ENCODE assay signal across 22 cellular contexts in the genomic region with DNA sequence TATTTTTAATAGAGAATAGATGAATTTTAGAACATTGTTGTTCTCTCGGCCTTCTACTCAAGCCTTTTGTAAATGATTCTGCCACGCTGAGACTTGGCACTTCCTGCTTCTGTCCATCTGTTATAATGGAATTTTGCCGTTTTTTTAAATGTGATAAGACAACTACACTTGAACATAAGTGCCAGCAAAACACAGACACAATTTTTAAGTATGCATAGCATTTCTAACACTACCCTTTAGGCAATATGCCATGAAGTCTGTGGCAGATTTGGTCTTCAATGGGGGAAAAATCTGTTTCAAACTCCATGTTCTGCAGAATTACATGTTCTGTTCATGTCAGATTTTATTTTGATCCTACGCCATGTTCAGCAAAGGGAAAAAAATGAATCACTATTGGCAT.
DNase-seq lines count a peak whose midpoint lies in the region; ATAC-seq, FAIRE-seq and TF ChIP-seq lines count a peak whose summit lies in the region.
"Had no signal": no experiment of that assay in that cellular context is flagged by ENCODE, and none has a peak within 500 bp of the region (broad histone marks: within the 10 kb centered on the region; RNA-seq: fewer than 3 reads in every experiment).

No MANE protein-coding gene starts in this region.

- no peaks in the 10 kb centered on the region for H3F3A ChIP-seq in SU-DHL-6 (ENCODE audit: insufficient read depth)

- no peak overlapping the region for H3K4me2 ChIP-seq in SU-DHL-6 (ENCODE audit: low read depth, low read length, poor library complexity, severe bottlenecking)
- H3K4me2 ChIP-seq: BLaER1, GM23338 had no signal

- in situ Hi-C loops in G401 (cut with HindIII; ENCODE audit: low sequenced_read_pairs) = no loop called here

- peaks cover 29% of the 10 kb centered on the region for H3K4me1 Mint-ChIP-seq in mesothelial cell of epicardium
- H3K4me1 Mint-ChIP-seq: B cell; CD4-positive, CD25-positive, alpha-beta regulatory T cell; GM23338; H9 had no signal

- H4K20me1 ChIP-seq in SU-DHL-6 (ENCODE audit: low read depth, low read length) = no peaks in the 10 kb centered on the region
- H4K20me1 ChIP-seq: BLaER1 had no signal

- H3K9me3 ChIP-seq in SU-DHL-6 (ENCODE audit: insufficient read depth, low read length) = no peaks in the 10 kb centered on the region
- H3K9me3 ChIP-seq: BLaER1, Caco-2 had no signal

- no peak overlapping the region for H3K4me3 Mint-ChIP-seq in mesothelial cell of epicardium
- H3K4me3 Mint-ChIP-seq: B cell; CD4-positive, CD25-positive, alpha-beta regulatory T cell; CD8-positive, alpha-beta T cell; GM23338; H9 had no signal

- H3K9ac ChIP-seq in SU-DHL-6 (ENCODE audit: low read length) = no peak overlapping the region
- H3K9ac ChIP-seq: BLaER1 had no signal

- peak overlapping the region; percentile 64 for H2AFZ ChIP-seq in SU-DHL-6 (ENCODE audit: low read depth, low read length, severe bottlenecking)
- H2AFZ ChIP-seq: GM23338 had no signal

- H3K27ac Mint-ChIP-seq in mesothelial cell of epicardium = no peak overlapping the region
- H3K27ac Mint-ChIP-seq: B cell; CD4-positive, CD25-positive, alpha-beta regulatory T cell; CD8-positive, alpha-beta T cell; GM23338; H9 had no signal

- TF ChIP-seq CTCF in SU-DHL-6 (IDR thresholded peaks at IDR 0.05; ENCODE audit: insufficient read depth, low read length, poor library complexity, severe bottlenecking) (no peak), mesothelial cell of epicardium (IDR thresholded peaks at IDR 0.05; ENCODE audit: unreplicated experiment) (no peak)

- no peaks in the 10 kb centered on the region for H3K79me2 ChIP-seq in SU-DHL-6 (ENCODE audit: insufficient read depth, low read length)

- no peak overlapping the region for H3K27ac ChIP-seq in SU-DHL-6 (ENCODE audit: low read depth, low read length)
- H3K27ac ChIP-seq: BLaER1, C4-2B had no signal

- no peaks in the 10 kb centered on the region for H3K27me3 Mint-ChIP-seq in mesothelial cell of epicardium (ENCODE audit: low read depth)
- H3K27me3 Mint-ChIP-seq: B cell; CD4-positive, CD25-positive, alpha-beta regulatory T cell had no signal

- DNase-seq in G401 (ENCODE audit: low spot score) (peak; percentile 94), cerebellum (ENCODE audit: low spot score) (peak; percentile 34), superior temporal gyrus (ENCODE audit: extremely low spot score) (peak; percentile 48), HTR-8/SVneo (ENCODE audit: insufficient read length, low spot score) (no peak), T-helper 1 cell (no peak), mesothelial cell of epicardium (ENCODE audit: low spot score in 2 of 2, unreplicated experiment in 2 of 2) (no peak)
- DNase-seq: Caco-2; CD4-positive, CD25-positive, alpha-beta regulatory T cell; CD8-positive, alpha-beta T cell; DMS153; DND-41; GF-D8; H9 had no signal

- peaks cover 15% of the 10 kb centered on the region for H3K36me3 Mint-ChIP-seq in mesothelial cell of epicardium
- H3K36me3 Mint-ChIP-seq: CD4-positive, CD25-positive, alpha-beta regulatory T cell; CD8-positive, alpha-beta T cell had no signal

- H3K36me3 ChIP-seq in SU-DHL-6 (ENCODE audit: low read length) = no peaks in the 10 kb centered on the region
- H3K36me3 ChIP-seq: BLaER1 had no signal

- no peak overlapping the region for H3K4me3 ChIP-seq in SU-DHL-6 (ENCODE audit: insufficient read depth, low read length, poor library complexity, severe bottlenecking)
- H3K4me3 ChIP-seq: BLaER1, GM23338 had no signal

- peaks cover 29% of the 10 kb centered on the region for H3K9me3 Mint-ChIP-seq in mesothelial cell of epicardium
- H3K9me3 Mint-ChIP-seq: CD8-positive, alpha-beta T cell; GM23338; H9 had no signal

- no peaks in the 10 kb centered on the region for H3K27me3 ChIP-seq in SU-DHL-6 (ENCODE audit: low read length)
- H3K27me3 ChIP-seq: BLaER1 had no signal

- no peak for ATAC-seq in HG02884 (IDR thresholded peaks at IDR 0.05; ENCODE audit: unreplicated experiment)
- ATAC-seq: CD8-positive, alpha-beta T cell; GM23338; HCT116 had no signal

- FAIRE-seq in HTR-8/SVneo (lab: Jason Lieb, UNC) = no peak
- FAIRE-seq: GM12891, GM18507 had no signal

- no peaks in the 10 kb centered on the region for H3K9me2 ChIP-seq in SU-DHL-6 (replicated peaks; ENCODE audit: insufficient read depth, low read length)

Comparison
In these comparisons a context has a peak if more than half of its experiments do, and no peak if none do; other contexts are left out.
1. DNase-seq: peak in G401 (single experiment), cerebellum (single experiment) and superior temporal gyrus (single experiment); none in HTR-8/SVneo (single experiment), T-helper 1 cell (0 of 5) and mesothelial cell of epicardium (0 of 2).